Comparison of ENCODE assay signal across 1 cellular context in genomic region chr7:70673833-70674232, GRCh38.
A peak's percentile ranks its signal among the peaks of the same experiment; 100 is the strongest.
TF ChIP-seq lines count a peak whose summit lies in the region.

No MANE protein-coding gene starts in this region.

TF ChIP-seq in SK-N-SH, 30 proteins besides CTCF, POLR2A, EP300 and RAD21 (continued from another document):
- no peak for TF ChIP-seq REST (IDR thresholded peaks at IDR 0.05; ENCODE audit: low read depth, low read length)
- no peak for TF ChIP-seq RFX5 (IDR thresholded peaks at IDR 0.05; ENCODE audit: low read length)
- peak; percentile 32; the same call in 1 of the 2 replicates for TF ChIP-seq MXI1 (IDR thresholded peaks at IDR 0.05; ENCODE audit: low read depth, low read length)
- no peak for TF ChIP-seq EZH2phosphoT487 (IDR thresholded peaks at IDR 0.05; ENCODE audit: borderline replicate concordance, low read depth)
- TF ChIP-seq RXRA (IDR thresholded peaks at IDR 0.05; ENCODE audit: borderline replicate concordance, low read depth), result no peak
- peak; percentile 58; the same call in 1 of the 2 replicates for TF ChIP-seq RCOR1 (IDR thresholded peaks at IDR 0.05; ENCODE audit: low read length)
- TF ChIP-seq NRF1 (IDR thresholded peaks at IDR 0.05; ENCODE audit: low read depth, low read length), result no peak
- TF ChIP-seq FOXJ3 (CRISPR knock-in tag; IDR thresholded peaks at IDR 0.05), result no peak
- TF ChIP-seq ZBTB33 (IDR thresholded peaks at IDR 0.05; ENCODE audit: borderline replicate concordance, low read depth), result no peak
- TF ChIP-seq USF2 (IDR thresholded peaks at IDR 0.05; ENCODE audit: borderline replicate concordance, low read depth, low read length), result no peak
- TF ChIP-seq SIN3A (IDR thresholded peaks at IDR 0.05; ENCODE audit: borderline replicate concordance, low read depth, low read length), result no peak
- TF ChIP-seq GABPA (IDR thresholded peaks at IDR 0.05; ENCODE audit: low read depth), result no peak
- no peak for TF ChIP-seq POLR2AphosphoS5 (IDR thresholded peaks at IDR 0.05; ENCODE audit: low read depth, low read length)
- TF ChIP-seq FOXM1 (IDR thresholded peaks at IDR 0.05; ENCODE audit: low read depth), result no peak
- peak; percentile 79 for TF ChIP-seq GATA2 (CRISPR knock-in tag; IDR thresholded peaks at IDR 0.05)
- no peak for TF ChIP-seq TEAD4 (IDR thresholded peaks at IDR 0.05; ENCODE audit: borderline replicate concordance, insufficient read depth)
- no peak for TF ChIP-seq NFIC (IDR thresholded peaks at IDR 0.05; ENCODE audit: borderline replicate concordance)
- no peak for TF ChIP-seq ELF1 (IDR thresholded peaks at IDR 0.05)
